Comparison of ENCODE assay signal across 24 cellular contexts in genomic region chr3:10444511-10444910, GRCh38.
"Had no signal": no experiment of that assay in that cellular context is flagged by ENCODE, and none has a peak within 500 bp of the region (broad histone marks: within the 10 kb centered on the region; RNA-seq: fewer than 3 reads in every experiment).

No MANE protein-coding gene starts in this region.

- DNase-seq: activated CD4-positive, alpha-beta T cell treated with anti-CD3 and anti-CD28 coated beads, Interleukin-2, amount 50 U/mL, for 1 hour; activated CD8-positive, alpha-beta memory T cell treated with anti-CD3 and anti-CD28 coated beads for 24 hours; activated CD8-positive, alpha-beta memory T cell treated with anti-CD3 and anti-CD28 coated beads, Interleukin-2, amount 50 U/mL, for 48 hours; activated naive CD4-positive, alpha-beta T cell treated with Interleukin-2 at 50 U/mL for 16 hours; activated naive CD8-positive, alpha-beta T cell treated with anti-CD3 and anti-CD28 coated beads, Interleukin-2, amount 10 ng/mL, durations not matched to agents 7 days and 5 days; activated T-cell treated with anti-CD3 and anti-CD28 coated beads, Interleukin-2, amount 50 U/mL, for 48 hours; amygdala; effector CD4-positive, alpha-beta T cell; foreskin keratinocyte; hippocampal formation; kidney glomerular epithelial cell; left lung; naive thymus-derived CD4-positive, alpha-beta T cell; stimulated activated CD4-positive, alpha-beta T cell treated with anti-CD3 and anti-CD28 coated beads, Interleukin-4, amount 100 ng/mL, for 4 hours; substantia nigra; thyroid gland; upper lobe of right lung had no signal

- H3K27ac Mint-ChIP-seq: activated naive CD8-positive, alpha-beta T cell treated with anti-CD3 and anti-CD28 coated beads, Interleukin-2, amount 10 ng/mL, durations not matched to agents 7 days and 5 days; dendritic cell treated with granulocyte-macrophage colony-stimulating factor and Interleukin-4, amounts not matched to agents 40 ng/mL and 50 ng/mL, for 4 days; neural progenitor cell; progenitor cell of endocrine pancreas; stimulated activated naive CD8-positive, alpha-beta T cell treated with anti-CD3 and anti-CD28 coated beads, Interleukin-15, Interleukin-2, amounts not matched to agents 100 ng/mL and 50 ng/mL, for 24 hours had no signal

- H3K4me3 Mint-ChIP-seq: activated naive CD8-positive, alpha-beta T cell treated with anti-CD3 and anti-CD28 coated beads, Interleukin-2, amount 10 ng/mL, durations not matched to agents 7 days and 5 days; dendritic cell treated with granulocyte-macrophage colony-stimulating factor and Interleukin-4, amounts not matched to agents 40 ng/mL and 50 ng/mL, for 4 days; naive thymus-derived CD4-positive, alpha-beta T cell; neural progenitor cell; stimulated activated naive CD8-positive, alpha-beta T cell treated with anti-CD3 and anti-CD28 coated beads, Interleukin-15, Interleukin-2, amounts not matched to agents 100 ng/mL and 50 ng/mL, for 24 hours had no signal

- ATAC-seq: activated CD4-positive, CD25-positive, alpha-beta regulatory T cell treated with anti-CD3 and anti-CD28 coated beads, Interleukin-2, amount 50 U/mL, for 24 hours; foreskin keratinocyte; left lung; naive thymus-derived CD4-positive, alpha-beta T cell; upper lobe of right lung had no signal

- H3K9me3 ChIP-seq: left lung, thyroid gland, upper lobe of right lung had no signal

- H3K27me3 Mint-ChIP-seq: activated naive CD8-positive, alpha-beta T cell treated with anti-CD3 and anti-CD28 coated beads, Interleukin-2, amount 10 ng/mL, durations not matched to agents 7 days and 5 days; stimulated activated naive CD8-positive, alpha-beta T cell treated with anti-CD3 and anti-CD28 coated beads, Interleukin-15, Interleukin-2, amounts not matched to agents 100 ng/mL and 50 ng/mL, for 24 hours had no signal

- H3K36me3 Mint-ChIP-seq: activated naive CD8-positive, alpha-beta T cell treated with anti-CD3 and anti-CD28 coated beads, Interleukin-2, amount 10 ng/mL, durations not matched to agents 7 days and 5 days; naive thymus-derived CD4-positive, alpha-beta T cell; neural progenitor cell had no signal

- H3K9me3 Mint-ChIP-seq: activated naive CD8-positive, alpha-beta T cell treated with anti-CD3 and anti-CD28 coated beads, Interleukin-2, amount 10 ng/mL, durations not matched to agents 7 days and 5 days; dendritic cell treated with granulocyte-macrophage colony-stimulating factor and Interleukin-4, amounts not matched to agents 40 ng/mL and 50 ng/mL, for 4 days; naive thymus-derived CD4-positive, alpha-beta T cell; neural progenitor cell; stimulated activated naive CD8-positive, alpha-beta T cell treated with anti-CD3 and anti-CD28 coated beads, Interleukin-15, Interleukin-2, amounts not matched to agents 100 ng/mL and 50 ng/mL, for 24 hours had no signal

- H3K27me3 ChIP-seq: neural progenitor cell, thyroid gland, upper lobe of right lung had no signal

- H3K27ac ChIP-seq: foreskin keratinocyte, left lung, neural progenitor cell, thyroid gland, upper lobe of right lung, VCaP had no signal

- H3K4me1 ChIP-seq: foreskin keratinocyte, left lung, neural progenitor cell, thyroid gland, upper lobe of right lung had no signal

- H3K36me3 ChIP-seq: left lung, neural progenitor cell, thyroid gland, upper lobe of right lung had no signal

- H3K4me3 ChIP-seq: left lung, lung, neural progenitor cell, thyroid gland, upper lobe of right lung had no signal
